ENCODE assay signal across 9 cellular contexts in the genomic region with DNA sequence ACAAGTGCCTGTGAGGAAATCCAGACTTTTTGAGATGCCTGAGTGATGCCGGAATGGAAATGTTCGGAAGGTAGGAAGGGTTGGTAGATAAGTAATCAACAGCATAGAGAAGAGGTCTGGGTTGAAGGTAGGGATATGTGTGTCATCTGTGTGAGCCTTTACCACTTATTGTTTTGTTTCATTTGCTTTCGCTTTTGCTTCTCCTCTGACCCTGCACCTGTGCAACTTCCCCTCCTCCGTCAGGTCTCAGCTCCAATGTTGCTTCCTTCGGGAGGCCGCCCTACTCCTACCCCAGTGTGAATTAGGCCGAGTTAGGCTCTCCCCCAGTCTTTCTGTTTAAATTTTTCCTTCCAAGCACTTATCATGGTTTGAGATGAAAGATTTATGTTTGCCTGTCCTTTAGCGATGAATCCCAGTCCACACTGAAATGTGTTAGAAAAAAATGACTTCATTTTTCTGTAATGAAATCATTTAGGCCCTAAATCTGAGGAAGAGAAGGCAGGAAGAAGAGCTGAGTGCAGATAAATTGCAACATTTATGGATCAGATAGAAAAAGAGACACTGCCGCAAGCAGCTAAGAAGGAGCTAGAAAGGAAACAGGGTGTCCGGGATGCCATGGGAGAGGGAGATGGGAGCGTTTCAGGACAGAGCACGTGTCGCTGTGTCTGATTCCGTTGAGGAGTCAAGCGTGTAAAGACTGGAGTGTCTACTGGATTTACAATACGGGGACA.
DNase-seq lines count a peak whose midpoint lies in the region; ATAC-seq and TF ChIP-seq lines count a peak whose summit lies in the region.
"Had no signal": no experiment of that assay in that cellular context is flagged by ENCODE, and none has a peak within 500 bp of the region (broad histone marks: within the 10 kb centered on the region; RNA-seq: fewer than 3 reads in every experiment).

No MANE protein-coding gene starts in this region.

- H3K27me3 ChIP-seq in heart left ventricle (no peaks in the 10 kb centered on the region), SJCRH30 (no peaks in the 10 kb centered on the region)

- H3K4me3 ChIP-seq in heart left ventricle (peak overlapping the region in 6 of 12 donors; percentile 3 to 18 (median 10)), SJCRH30 (no peak overlapping the region)

- no peak overlapping the region for H3K4me3 Mint-ChIP-seq in activated T-helper 1 cell treated with anti-CD3 and anti-CD28 coated beads, Interleukin-12 subunit alpha, Interleukin-12 subunit beta, Interleukin-2, Interleukin-4 antibody, amounts not matched to agents 30 ng/mL and 10 ng/mL and 1 ng/mL, durations not matched to agents 14 hours and 24 hours and 36 hours
- no peak overlapping the region for H3K4me3 Mint-ChIP-seq in natural killer cell treated with Interleukin-12 subunit alpha and Interleukin-12 subunit beta and Interleukin-15 and Interleukin-18, amount 100 ng/mL, for 72 hours
- H3K4me3 Mint-ChIP-seq: neural crest cell had no signal

- intact Hi-C loops in heart left ventricle (cut with DNase I): loop anchor here in 1 of 10 donors (5.0 kb wide), 1 partner anchor 1212 kb away; no protein-coding TSS in a partner anchor
- intact Hi-C loops in cardiac septum (cut with DNase I): no loop called here
- intact Hi-C loops in activated T-helper 1 cell treated with anti-CD3 and anti-CD28 coated beads, Interleukin-12 subunit alpha, Interleukin-12 subunit beta, Interleukin-2, Interleukin-4 antibody, amounts not matched to agents 30 ng/mL and 10 ng/mL and 1 ng/mL, durations not matched to agents 14 hours and 24 hours and 36 hours (cut with micrococcal nuclease): no loop called here

- H3K27me3 Mint-ChIP-seq in activated T-helper 1 cell treated with anti-CD3 and anti-CD28 coated beads, Interleukin-12 subunit alpha, Interleukin-12 subunit beta, Interleukin-2, Interleukin-4 antibody, amounts not matched to agents 30 ng/mL and 10 ng/mL and 1 ng/mL, durations not matched to agents 14 hours and 24 hours and 36 hours (ENCODE audit: insufficient read depth): no peaks in the 10 kb centered on the region
- H3K27me3 Mint-ChIP-seq in natural killer cell treated with Interleukin-12 subunit alpha and Interleukin-12 subunit beta and Interleukin-15 and Interleukin-18, amount 100 ng/mL, for 72 hours: peaks cover 0 to 2% of the 10 kb centered on the region in 2 donors

- H3K9me3 ChIP-seq in heart left ventricle (no peaks in the 10 kb centered on the region), SJCRH30 (replicated peaks) (0 out of 2 replicates have a peak, but pooled peaks cover 3% of the 10 kb centered on the region)

- peaks cover 0 to 34% (median 13%) of the 10 kb centered on the region in 12 donors for H3K4me1 ChIP-seq in heart left ventricle
- H3K4me1 ChIP-seq in SJCRH30: peaks cover 18% of the 10 kb centered on the region; the same call in 1 of the 2 replicates

- WGBS in heart left ventricle, 4 donors: 50 to 62% (median 56%) methylated on average over 16 of the region's 16 CpGs

- no peaks in the 10 kb centered on the region for H3K9me3 Mint-ChIP-seq in activated T-helper 1 cell treated with anti-CD3 and anti-CD28 coated beads, Interleukin-12 subunit alpha, Interleukin-12 subunit beta, Interleukin-2, Interleukin-4 antibody, amounts not matched to agents 30 ng/mL and 10 ng/mL and 1 ng/mL, durations not matched to agents 14 hours and 24 hours and 36 hours
- H3K9me3 Mint-ChIP-seq in natural killer cell treated with Interleukin-12 subunit alpha and Interleukin-12 subunit beta and Interleukin-15 and Interleukin-18, amount 100 ng/mL, for 72 hours: no peaks in the 10 kb centered on the region
- H3K9me3 Mint-ChIP-seq: neural crest cell had no signal

- H3K27ac Mint-ChIP-seq in activated T-helper 1 cell treated with anti-CD3 and anti-CD28 coated beads, Interleukin-12 subunit alpha, Interleukin-12 subunit beta, Interleukin-2, Interleukin-4 antibody, amounts not matched to agents 30 ng/mL and 10 ng/mL and 1 ng/mL, durations not matched to agents 14 hours and 24 hours and 36 hours: no peak overlapping the region
- H3K27ac Mint-ChIP-seq in natural killer cell treated with Interleukin-12 subunit alpha and Interleukin-12 subunit beta and Interleukin-15 and Interleukin-18, amount 100 ng/mL, for 72 hours: no peak overlapping the region

- no peaks in the 10 kb centered on the region for H3K36me3 Mint-ChIP-seq in activated T-helper 1 cell treated with anti-CD3 and anti-CD28 coated beads, Interleukin-12 subunit alpha, Interleukin-12 subunit beta, Interleukin-2, Interleukin-4 antibody, amounts not matched to agents 30 ng/mL and 10 ng/mL and 1 ng/mL, durations not matched to agents 14 hours and 24 hours and 36 hours (ENCODE audit: low read depth)
- no peaks in the 10 kb centered on the region for H3K36me3 Mint-ChIP-seq in natural killer cell treated with Interleukin-12 subunit alpha and Interleukin-12 subunit beta and Interleukin-15 and Interleukin-18, amount 100 ng/mL, for 72 hours

- TF ChIP-seq POLR2A in heart left ventricle (IDR thresholded peaks at IDR 0.05): no peak

- no peak for TF ChIP-seq CTCF in heart left ventricle (IDR thresholded peaks at IDR 0.05)

- H3K36me3 ChIP-seq in heart left ventricle (no peaks in the 10 kb centered on the region), SJCRH30 (no peaks in the 10 kb centered on the region)

- DNase-seq in heart left ventricle: peak in 1 of 5 donors; percentile 30
- DNase-seq in cardiac septum (ENCODE audit: low spot score): no peak
- DNase-seq in activated T-helper 1 cell treated with anti-CD3 and anti-CD28 coated beads, Interleukin-12 subunit alpha, Interleukin-12 subunit beta, Interleukin-2, Interleukin-4 antibody, amounts not matched to agents 30 ng/mL and 10 ng/mL and 1 ng/mL, durations not matched to agents 14 hours and 24 hours and 36 hours (ENCODE audit: low spot score): peak; percentile 7
- DNase-seq in natural killer cell treated with Interleukin-12 subunit alpha and Interleukin-12 subunit beta and Interleukin-15 and Interleukin-18, amount 100 ng/mL, for 72 hours (ENCODE audit: low spot score): no peak
- no peak for DNase-seq in NK-92 (lab: John Stamatoyannopoulos, UW; ENCODE audit: unreplicated experiment)
- DNase-seq in SJCRH30: no peak
- DNase-seq in amygdala (lab: John Stamatoyannopoulos, UW): no peak

- H3K27ac ChIP-seq in heart left ventricle (peak overlapping the region in 9 of 12 donors; percentile 14 to 63 (median 40)), SJCRH30 (no peak overlapping the region)

- no peaks in the 10 kb centered on the region for H3K4me1 Mint-ChIP-seq in activated T-helper 1 cell treated with anti-CD3 and anti-CD28 coated beads, Interleukin-12 subunit alpha, Interleukin-12 subunit beta, Interleukin-2, Interleukin-4 antibody, amounts not matched to agents 30 ng/mL and 10 ng/mL and 1 ng/mL, durations not matched to agents 14 hours and 24 hours and 36 hours (ENCODE audit: low read depth)
- H3K4me1 Mint-ChIP-seq in natural killer cell treated with Interleukin-12 subunit alpha and Interleukin-12 subunit beta and Interleukin-15 and Interleukin-18, amount 100 ng/mL, for 72 hours (ENCODE audit: low read depth in 2 of 2): no peaks in the 10 kb centered on the region

- ATAC-seq in heart left ventricle (peak; percentile 25 to 84 (median 34)), HG02973 (IDR thresholded peaks at IDR 0.05; ENCODE audit: unreplicated experiment) (peak; percentile 82)
- ATAC-seq in natural killer cell treated with Interleukin-12 subunit alpha and Interleukin-12 subunit beta and Interleukin-15 and Interleukin-18, amount 100 ng/mL, for 72 hours: peak; percentile 73 to 82
